17 cellular contexts compared by ENCODE assay signal in the genomic region with DNA sequence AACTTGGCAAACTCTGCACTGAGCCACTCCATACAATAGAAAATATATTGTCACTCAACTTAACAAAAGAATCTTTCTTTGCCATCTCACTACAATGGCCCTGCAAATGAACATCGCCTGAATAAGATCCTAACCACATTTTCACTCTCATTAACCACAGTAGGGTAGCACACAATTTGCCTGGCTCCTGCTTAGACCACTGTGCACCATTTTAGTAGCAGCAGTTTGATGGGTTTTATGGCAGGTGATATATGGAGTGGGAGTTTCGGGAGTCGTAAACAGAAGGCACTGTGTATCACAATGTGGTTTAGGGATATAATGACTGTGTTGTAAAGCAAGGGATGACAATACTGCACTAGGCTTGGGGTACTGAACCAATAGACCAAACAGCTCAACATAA.
"Had no signal": no experiment of that assay in that cellular context is flagged by ENCODE, and none has a peak within 500 bp of the region (broad histone marks: within the 10 kb centered on the region; RNA-seq: fewer than 3 reads in every experiment).

No MANE protein-coding gene starts in this region.

- ATAC-seq: activated naive CD4-positive, alpha-beta T cell treated with anti-CD3 and anti-CD28 coated beads, Interleukin-2, amount 50 U/mL, for 72 hours; activated T-cell treated with anti-CD3 and anti-CD28 coated beads, Interleukin-2, amount 50 U/mL, for 72 hours; foreskin keratinocyte; natural killer cell treated with Interleukin-12 subunit alpha and Interleukin-12 subunit beta and Interleukin-15 and Interleukin-18, amount 100 ng/mL, for 72 hours; stimulated activated naive B cell treated with anti-CD40 and anti-IgM and Interleukin-4, amounts not matched to agents 10 μg/mL and 1 μg/mL and 100 μg/mL, for 72 hours had no signal

- H3K4me3 ChIP-seq: tibial artery, uterus had no signal

- H3K4me1 ChIP-seq: foreskin keratinocyte, tibial artery, uterus had no signal

- H3K27me3 ChIP-seq: foreskin keratinocyte, tibial artery, uterus had no signal

- H3K27ac ChIP-seq: foreskin keratinocyte, tibial artery, uterus had no signal

- DNase-seq: activated CD4-positive, alpha-beta T cell treated with anti-CD3 and anti-CD28 coated beads, Interleukin-2, amount 10 ng/mL, durations not matched to agents 24 days and 14 days; activated CD4-positive, CD25-positive, alpha-beta regulatory T cell; activated CD8-positive, alpha-beta memory T cell treated with anti-CD3 and anti-CD28 coated beads, Interleukin-2, amount 50 U/mL, for 48 hours; activated gamma-delta T cell; activated T-cell treated with anti-CD3 and anti-CD28 coated beads, Interleukin-2, amount 50 U/mL, for 72 hours; cortex of kidney; effector CD4-positive, alpha-beta T cell; foreskin keratinocyte; head of caudate nucleus; kidney glomerular epithelial cell; nucleus accumbens; stimulated activated CD4-positive, alpha-beta T cell treated with anti-CD3 and anti-CD28 coated beads, Interleukin-2, amount 100 ng/mL, for 48 hours; stimulated activated naive B cell treated with anti-CD40 and anti-IgM and Interleukin-4, amounts not matched to agents 10 μg/mL and 1 μg/mL and 100 μg/mL, for 72 hours; tibial artery; uterus had no signal

- H3K36me3 ChIP-seq: tibial artery, uterus had no signal
